1 cellular context compared by ENCODE assay signal in genomic region chr10:32056136-32057040, GRCh38.
TF ChIP-seq lines count a peak whose summit lies in the region.

KIF5B (minus strand) TSS chr10:32056425; CDS start chr10:32055973, 452 bp downstream.

TF ChIP-seq in Ishikawa, 13 proteins besides CTCF, POLR2A, EP300 and RAD21 (continued from another document):
- TF ChIP-seq USF1 (IDR thresholded peaks at IDR 0.05) (no peak), TEAD4 (IDR thresholded peaks at IDR 0.05) (no peak), TAF1 (IDR thresholded peaks at IDR 0.05; ENCODE audit: low read depth) (peak; percentile 95), CEBPB (IDR thresholded peaks at IDR 0.05) (no peak), YY1 (IDR thresholded peaks at IDR 0.05; ENCODE audit: low read depth) (peak; percentile 93), CREB1 (IDR thresholded peaks at IDR 0.05; ENCODE audit: low read depth) (no peak)
